In the genomic region with DNA sequence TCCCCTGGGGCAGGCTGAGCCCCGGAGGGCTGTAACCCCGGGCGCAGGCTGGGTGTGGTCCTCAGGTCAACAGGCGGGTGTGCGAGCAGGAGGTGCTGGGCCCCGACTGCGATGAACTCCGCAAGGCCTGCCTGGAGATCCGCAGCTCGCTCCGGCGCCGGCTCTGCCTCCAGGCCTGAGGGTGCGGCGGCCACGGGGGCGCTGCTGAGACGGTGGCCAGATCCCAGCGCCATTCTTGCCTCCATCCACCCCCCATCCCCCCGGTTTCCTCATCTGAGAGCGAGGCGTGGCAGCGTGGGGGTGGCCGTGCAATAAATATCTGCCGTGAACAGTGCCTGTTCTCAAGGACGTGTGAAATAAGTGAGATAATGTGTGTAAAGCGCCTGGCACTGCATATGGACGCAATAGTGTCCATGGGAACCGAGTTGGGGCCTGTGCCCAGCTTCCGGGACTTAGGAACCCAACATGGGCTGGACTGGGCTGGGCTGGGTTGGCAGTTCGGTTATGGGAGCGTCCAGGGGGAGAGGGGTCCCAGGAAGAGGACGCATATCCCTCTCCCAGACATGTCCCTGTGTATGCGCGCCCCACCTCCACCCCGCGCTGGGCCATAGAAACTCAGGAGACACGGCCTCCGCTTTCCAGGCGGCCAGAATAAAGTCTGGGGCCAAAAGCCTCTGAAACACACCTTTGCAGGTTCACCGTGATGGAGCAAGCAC, we compare ENCODE assay signal across 8 cellular contexts. TPM values are rescaled to one million over a fixed set of nuclear protein-coding genes. Genes with fewer than 3 reads are reported as not detected.
DNase-seq lines count a peak whose midpoint lies in the region; ATAC-seq and TF ChIP-seq lines count a peak whose summit lies in the region.

No MANE protein-coding gene starts in this region.

- peak overlapping the region; percentile 99 for H3K4me2 ChIP-seq in GM23338

- H3K36me3 Mint-ChIP-seq in GM23338 (ENCODE audit: low read depth) = peaks cover 5% of the 10 kb centered on the region; the same call in 2 of the 3 replicates

- H3F3A ChIP-seq in GM23338 (replicated peaks; ENCODE audit: low read depth) = peaks cover 27% of the 10 kb centered on the region

- no peaks in the 10 kb centered on the region for H4K20me1 ChIP-seq in GM23338 (replicated peaks; ENCODE audit: insufficient read depth)

- 0 out of 2 replicates have a peak overlapping the region, but pooled peaks have one; percentile 57 for H3K27ac Mint-ChIP-seq in GM23338

- peak overlapping the region; percentile 97 for H2AFZ ChIP-seq in GM23338

- H3K79me2 ChIP-seq in GM23338 (replicated peaks; ENCODE audit: insufficient read depth) = no peaks in the 10 kb centered on the region

- TF ChIP-seq POLR2A in esophagus squamous epithelium (IDR thresholded peaks at IDR 0.05) = no peak

- TF ChIP-seq CTCF in GM23338 (conservative IDR thresholded peaks at IDR 0.05; ENCODE audit: low read depth in 2 of 2) (peak; percentile 56 to 72), esophagus squamous epithelium (IDR thresholded peaks at IDR 0.05) (peak in 5 of 6 experiments; percentile 17 to 32 (median 27)), thoracic aorta (IDR thresholded peaks at IDR 0.05) (peak; percentile 25)

- DNase-seq in DMS53 (lab: John Stamatoyannopoulos, UW) = peak; percentile 81
- peak; percentile 89 for DNase-seq in GM23338 (ENCODE audit: low spot score)
- DNase-seq in NCI-H460 (ENCODE audit: extremely low read depth, low read depth) = peak; percentile 70
- peak; percentile 82 for DNase-seq in activated CD8-positive, alpha-beta memory T cell treated with anti-CD3 and anti-CD28 coated beads, Interleukin-2, amount 50 U/mL, for 48 hours
- DNase-seq in esophagus squamous epithelium (lab: John Stamatoyannopoulos, UW) = no peak
- peak; percentile 66 for DNase-seq in mucosa of gallbladder (ENCODE audit: low spot score)
- DNase-seq in thoracic aorta (ENCODE audit: low spot score) = no peak

- H3K9me3 ChIP-seq in esophagus squamous epithelium (no peaks in the 10 kb centered on the region), thoracic aorta (no peaks in the 10 kb centered on the region)

- peak overlapping the region; percentile 88 for H3K4me3 Mint-ChIP-seq in GM23338

- peak; percentile 58 for ATAC-seq in GM23338
- peak; percentile 25 for ATAC-seq in thoracic aorta (ENCODE audit: insufficient number of reproducible peaks, low FRiP score, low read depth)
- no peak for ATAC-seq in HG03045 (IDR thresholded peaks at IDR 0.05; ENCODE audit: unreplicated experiment)

- H3K4me3 ChIP-seq in GM23338 (peak overlapping the region; percentile 96), esophagus squamous epithelium (peak overlapping the region; percentile 64 to 85 (median 67)), thoracic aorta (peak overlapping the region; percentile 94)

- H3K9me3 Mint-ChIP-seq in GM23338 = peaks cover 10% of the 10 kb centered on the region

- H3K4me1 ChIP-seq in GM23338 (ENCODE audit: insufficient read depth) (peaks cover 5% of the 10 kb centered on the region; the same call in 1 of the 2 replicates), esophagus squamous epithelium (peaks cover 23 to 38% (median 24%) of the 10 kb centered on the region in 3 donors), thoracic aorta (ENCODE audit: control insufficient read depth in 1 of 2, low read depth in 2 of 2) (peaks cover 7 to 18% of the 10 kb centered on the region in 2 donors)

- no peaks in the 10 kb centered on the region for H3K9me2 ChIP-seq in GM23338 (ENCODE audit: insufficient read depth)

- intact Hi-C loops in esophagus squamous epithelium (cut with DNase I) = no loop called here

- 1% methylated on average over 22 of the region's 41 CpGs; no CpG with 5 or more reads in 1 of the 2 donors for WGBS in esophagus squamous epithelium, 2 donors

- peaks cover 10% of the 10 kb centered on the region for H3K4me1 Mint-ChIP-seq in GM23338

- H3K36me3 ChIP-seq in GM23338 (ENCODE audit: insufficient read depth) = no peaks in the 10 kb centered on the region
- H3K36me3 ChIP-seq in esophagus squamous epithelium = no peaks in the 10 kb centered on the region
- no peaks in the 10 kb centered on the region for H3K36me3 ChIP-seq in thoracic aorta

- H3K27me3 Mint-ChIP-seq in GM23338 (ENCODE audit: insufficient read depth, low read depth, poor library complexity) = peaks cover 34% of the 10 kb centered on the region

- H3K27ac ChIP-seq in GM23338 (ENCODE audit: low read depth) (peak overlapping the region; percentile 55; the same call in 1 of the 2 replicates), esophagus squamous epithelium (peak overlapping the region; percentile 77 to 93 (median 88)), thoracic aorta (peak overlapping the region; percentile 59 to 68)

- H3K27me3 ChIP-seq in GM23338 (ENCODE audit: insufficient read depth) (peaks cover 16% of the 10 kb centered on the region), esophagus squamous epithelium (no peaks in the 10 kb centered on the region), thoracic aorta (replicated peaks; ENCODE audit: insufficient read depth) (no peaks in the 10 kb centered on the region)

TF ChIP-seq in GM23338, 12 proteins besides CTCF, POLR2A, EP300 and RAD21:
- no peak for TF ChIP-seq STAT1 (IDR thresholded peaks at IDR 0.05; ENCODE audit: unreplicated experiment)
- TF ChIP-seq ZNF114 (CRISPR knock-in tag; IDR thresholded peaks at IDR 0.05) = no peak
- no peak for TF ChIP-seq JUNB (IDR thresholded peaks at IDR 0.05; ENCODE audit: unreplicated experiment)
- no peak for TF ChIP-seq EZH2phosphoT487 (IDR thresholded peaks at IDR 0.05; ENCODE audit: unreplicated experiment)
- 0 out of 2 replicates have a peak, but pooled peaks have one; percentile 21 for TF ChIP-seq CREB1 (CRISPR knock-in tag; IDR thresholded peaks at IDR 0.05; ENCODE audit: low read depth)

RNA-seq across cellular contexts. Expression of gene ZNF213, which starts 15.0 kb away (rescaled TPM):
- 10.4 and 10.6 TPM in 2 replicates for total RNA-seq in GM23338 (2014; rRNA removed; shearing (Covaris generic))
- polyA plus RNA-seq in GM23338 (2016; fragmentation: Nextera tagmentation; extraction: Ambion mirVana) = 2.9 and 3.5 TPM in 2 replicates
- 4.5 and 5.0 TPM in 2 replicates for total RNA-seq in NCI-H460 (2014; rRNA removed; shearing (Covaris generic))
- polyA plus RNA-seq in NCI-H460 (2014; cell fraction: nucleus; rRNA removed) = 3.2 and 7.9 TPM in 2 replicates
- 10 to 100 TPM in 1 of 4 donors, 1 to 10 TPM in 3; 3.9 to 14.3 (median 6.4) TPM for total RNA-seq in esophagus squamous epithelium
- total RNA-seq in mucosa of gallbladder = 18.4 TPM
- 10 to 100 TPM in 1 of 2 donors, 1 to 10 TPM in 1; 5.9 to 16.2 TPM for total RNA-seq in thoracic aorta

RNA-seq across cellular contexts. Expression of gene ZNF205, which starts 37.4 kb away (rescaled TPM):
- total RNA-seq in GM23338 (2014; rRNA removed; shearing (Covaris generic)) = 29.1 and 29.9 TPM in 2 replicates
- polyA plus RNA-seq in GM23338 (2016; fragmentation: Nextera tagmentation; extraction: Ambion mirVana) = 15.7 and 16.6 TPM in 2 replicates
- total RNA-seq in NCI-H460 (2014; rRNA removed; shearing (Covaris generic)) = 12.0 and 13.5 TPM in 2 replicates
- 22.6 and 32.1 TPM in 2 replicates for polyA plus RNA-seq in NCI-H460 (2014; cell fraction: nucleus; rRNA removed)
- total RNA-seq in esophagus squamous epithelium = 10 to 100 TPM in 3 of 4 donors, 1 to 10 TPM in 1; 9.7 to 13.9 (median 11.9) TPM
- total RNA-seq in mucosa of gallbladder = 14.2 TPM
- 10 to 100 TPM; 16.4 to 19.4 TPM for total RNA-seq in thoracic aorta

RNA-seq across cellular contexts. Expression of gene OR1F1, which starts 38.2 kb away (rescaled TPM):
- 0.38 TPM in 1 of 2 replicates, not detected in the other for total RNA-seq in GM23338 (2014; rRNA removed; shearing (Covaris generic))
- polyA plus RNA-seq in GM23338 (2016; fragmentation: Nextera tagmentation; extraction: Ambion mirVana) = not detected in 2 replicates
- total RNA-seq in NCI-H460 (2014; rRNA removed; shearing (Covaris generic)) = 0.58 and 0.67 TPM in 2 replicates
- not detected in 2 replicates for polyA plus RNA-seq in NCI-H460 (2014; cell fraction: nucleus; rRNA removed)
- total RNA-seq in esophagus squamous epithelium (not detected), mucosa of gallbladder (not detected), thoracic aorta (not detected)

RNA-seq across cellular contexts. Expression of gene ZSCAN10, which starts 50.7 kb away (rescaled TPM):
- 434 and 519 TPM in 2 replicates for total RNA-seq in GM23338 (2014; rRNA removed; shearing (Covaris generic))
- 217 and 220 TPM in 2 replicates for polyA plus RNA-seq in GM23338 (2016; fragmentation: Nextera tagmentation; extraction: Ambion mirVana)
- 0.05 and 0.38 TPM in 2 replicates for total RNA-seq in NCI-H460 (2014; rRNA removed; shearing (Covaris generic))
- 0.58 TPM in 1 of 2 replicates, not detected in the other for polyA plus RNA-seq in NCI-H460 (2014; cell fraction: nucleus; rRNA removed)
- not detected for total RNA-seq in esophagus squamous epithelium
- total RNA-seq in mucosa of gallbladder = 0.37 TPM
- total RNA-seq in thoracic aorta = not detected

Comparison
In these comparisons a context has a peak if more than half of its experiments do, and no peak if none do; other contexts are left out.
1. DNase-seq: peak in DMS53 (single experiment), GM23338 (single experiment), NCI-H460 (single experiment), activated CD8-positive, alpha-beta memory T cell treated with anti-CD3 and anti-CD28 coated beads, Interleukin-2, amount 50 U/mL, for 48 hours (single experiment) and mucosa of gallbladder (single experiment); none in esophagus squamous epithelium (single experiment) and thoracic aorta (single experiment).
2. Peak in every context shown above with its lines, with median percentiles within 50 percentile points of each other: H3K27ac ChIP-seq, H3K4me3 ChIP-seq and CTCF ChIP-seq.